8 cellular contexts compared by ENCODE assay signal in the genomic region with DNA sequence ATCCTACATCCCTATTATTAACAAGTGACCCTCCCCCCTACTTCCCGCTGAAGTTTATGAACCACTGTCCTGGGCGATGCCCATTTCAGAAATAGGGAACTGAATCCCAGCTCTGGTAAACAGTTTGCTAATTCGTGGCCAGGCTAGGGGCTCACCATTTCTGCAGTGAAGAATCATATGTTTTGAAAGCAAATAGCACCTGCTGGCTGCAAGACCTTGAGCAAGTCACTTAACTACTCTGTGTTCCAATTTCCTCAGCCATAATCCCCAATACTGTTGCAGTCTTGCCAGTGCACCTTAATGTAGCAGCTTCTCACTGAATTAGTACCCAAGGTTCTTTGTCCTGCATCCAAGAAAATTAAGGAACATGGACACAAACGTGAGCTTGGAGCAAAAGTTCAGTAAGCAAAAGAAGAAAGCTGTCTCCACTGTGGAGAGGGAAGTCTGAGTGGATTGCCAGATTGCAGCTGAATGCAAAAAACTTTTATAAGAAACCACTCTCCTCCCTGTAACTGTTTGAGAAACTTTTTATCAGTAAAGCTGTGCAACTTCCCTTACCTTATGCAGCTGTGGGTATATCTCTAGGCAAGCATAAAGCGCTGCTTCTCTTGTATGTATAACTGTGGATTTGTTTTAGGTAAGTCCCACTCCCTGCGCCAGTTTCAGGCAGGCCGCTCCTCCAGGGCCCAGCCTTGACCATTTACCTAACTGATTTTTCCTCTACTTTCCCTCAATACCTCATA. TPM values are rescaled to one million over a fixed set of nuclear protein-coding genes. Genes with fewer than 3 reads are reported as not detected.
A peak's percentile ranks its signal among the peaks of the same experiment; 100 is the strongest.
DNase-seq lines count a peak whose midpoint lies in the region; ATAC-seq and TF ChIP-seq lines count a peak whose summit lies in the region.

No MANE protein-coding gene starts in this region.

- H3K27me3 ChIP-seq in prostate gland (replicated peaks; ENCODE audit: insufficient read depth) = no peaks in the 10 kb centered on the region

- H3K4me1 ChIP-seq in prostate gland (replicated peaks) = no peaks in the 10 kb centered on the region

- TF ChIP-seq CTCF in prostate gland (IDR thresholded peaks at IDR 0.05) = no peak

- H3K4me3 ChIP-seq in prostate gland = peak overlapping the region; percentile 20 to 28

- in situ Hi-C loops in KBM-7 (cut with MboI; ENCODE audit: low pct_unique_long_range_greater_than_20kb, low sequenced_read_pairs) = no loop called here

- TF ChIP-seq POLR2A in prostate gland (IDR thresholded peaks at IDR 0.05) = no peak

- ATAC-seq in GM21423 (IDR thresholded peaks at IDR 0.05; ENCODE audit: unreplicated experiment) = peak; percentile 38

- no peaks in the 10 kb centered on the region for H3K36me3 ChIP-seq in prostate gland

- intact Hi-C loops in prostate gland (cut with DNase I) = loop anchor here (10.0 kb wide), 1 partner anchor 117 kb away; no protein-coding TSS in a partner anchor

- 75% methylated on average over 7 of the region's 7 CpGs for WGBS in prostate gland

- peak; percentile 8 for DNase-seq in ELR (ENCODE audit: low read depth)
- peak; percentile 26 for DNase-seq in KBM-7
- peak; percentile 39 for DNase-seq in ecto neural progenitor cell (ENCODE audit: low spot score)
- no peak for DNase-seq in prostate gland (ENCODE audit: low spot score)
- DNase-seq in NCI-H187 treated with DMSO at 0.1 percent for 48 hours (lab: John Stamatoyannopoulos, UW) = no peak
- DNase-seq in iPS-NIHi11 (ENCODE audit: low spot score) = no peak
- DNase-seq in NCI-H1417 (lab: John Stamatoyannopoulos, UW) = no peak

- no peaks in the 10 kb centered on the region for H3K9me3 ChIP-seq in prostate gland

- H3K27ac ChIP-seq in prostate gland = peak overlapping the region; percentile 30 to 66

RNA-seq across cellular contexts. Expression of a gene that starts 0.8 kb away (rescaled TPM):
- total RNA-seq in prostate gland = 10 to 100 TPM in 1 of 2 donors, 1 to 10 TPM in 1; 8.2 to 14.2 TPM

RNA-seq across cellular contexts. Expression of a gene that starts 30.7 kb away (rescaled TPM):
- 10 to 100 TPM in 1 of 2 donors, 1 to 10 TPM in 1; 8.7 to 11.2 TPM for total RNA-seq in prostate gland

Comparison
In these comparisons a context has a peak if more than half of its experiments do, and no peak if none do; other contexts are left out.
1. DNase-seq: peak in ELR (single experiment), KBM-7 (single experiment) and ecto neural progenitor cell (single experiment); none in prostate gland (single experiment), NCI-H187 treated with DMSO at 0.1 percent for 48 hours (single experiment), iPS-NIHi11 (single experiment) and NCI-H1417 (0 of 3).